In genomic region chr10:71259815-71260501, GRCh38 we compare ENCODE assay signal across 12 cellular contexts. TPM values are rescaled to one million over a fixed set of nuclear protein-coding genes. Genes with fewer than 3 reads are reported as not detected.
DNase-seq lines count a peak whose midpoint lies in the region; ATAC-seq and TF ChIP-seq lines count a peak whose summit lies in the region.
"Had no signal": no experiment of that assay in that cellular context is flagged by ENCODE, and none has a peak within 500 bp of the region (broad histone marks: within the 10 kb centered on the region; RNA-seq: fewer than 3 reads in every experiment).

No MANE protein-coding gene starts in this region.

- H3K4ac ChIP-seq in H9 (ENCODE audit: low read depth, low read length): no peak overlapping the region

- no peak overlapping the region for H2BK12ac ChIP-seq in H9 (ENCODE audit: insufficient read length, low read depth, low read length)

- H2BK20ac ChIP-seq in H9 (ENCODE audit: low read depth, low read length, poor library complexity, severe bottlenecking): no peak overlapping the region

- in situ Hi-C loops in astrocyte of the spinal cord (cut with HindIII; ENCODE audit: low sequenced_read_pairs): no loop called here

- H3K14ac ChIP-seq in H9 (ENCODE audit: insufficient read depth, low read length): no peak overlapping the region

- no peak overlapping the region for H3K23ac ChIP-seq in H9 (ENCODE audit: insufficient read length, low read depth, low read length)

- H4K91ac ChIP-seq in H9 (ENCODE audit: insufficient read length, low read depth, low read length): no peak overlapping the region

- no peaks in the 10 kb centered on the region for H3K36me3 ChIP-seq in left ventricle myocardium inferior

- H3K23me2 ChIP-seq in H9 (ENCODE audit: insufficient read length, low read depth, low read length, poor library complexity, severe bottlenecking): no peaks in the 10 kb centered on the region

- no peak overlapping the region for H2AK5ac ChIP-seq in H9 (ENCODE audit: insufficient read length, low read length)

- H3T11ph ChIP-seq in H9 (ENCODE audit: low read length): no peak overlapping the region

- H3K27ac ChIP-seq in H9 (ENCODE audit: insufficient read length, low read depth, low read length): no peak overlapping the region
- H3K27ac ChIP-seq in left ventricle myocardium inferior (replicated peaks): peak overlapping the region; percentile 80
- H3K27ac ChIP-seq in skin epidermis: peak overlapping the region in 13 of 21 experiments; percentile 0 to 63 (median 20)
- H3K27ac ChIP-seq: parathyroid adenoma had no signal

- peaks cover 4% of the 10 kb centered on the region for H3K27me3 Mint-ChIP-seq in H9 (ENCODE audit: low read depth)

- H3K27me3 ChIP-seq in H9 (ENCODE audit: insufficient read depth, low read length) (no peaks in the 10 kb centered on the region), left ventricle myocardium inferior (ENCODE audit: low read depth) (no peaks in the 10 kb centered on the region)

- DNase-seq in H9 (no peak), astrocyte of the spinal cord (ENCODE audit: low read depth, low spot score) (no peak), left ventricle myocardium inferior (no peak), activated gamma-delta T cell (lab: John Stamatoyannopoulos, UW) (no peak)
- DNase-seq: activated gamma-delta T cell treated with Interleukin-2 at 50 U/mL for 16 hours, SIG-M5 had no signal

- H3K4me1 Mint-ChIP-seq in H9: peaks cover 58 to 63% of the 10 kb centered on the region in 2 experiments

- H3K56ac ChIP-seq in H9 (ENCODE audit: insufficient read length, low read depth, low read length): no peak overlapping the region

- no peaks in the 10 kb centered on the region; a peak in 2 of 7 replicates for H3K36me3 Mint-ChIP-seq in H9 (ENCODE audit: insufficient read depth in 1 of 3, low read depth in 3 of 3)

- intact Hi-C loops in left ventricle myocardium inferior (cut with micrococcal nuclease): no loop called here

- no peaks in the 10 kb centered on the region for H4K20me1 ChIP-seq in H9 (ENCODE audit: control insufficient read depth, insufficient read depth, insufficient read length)

- H2AFZ ChIP-seq in H9 (ENCODE audit: low read length): no peak overlapping the region
- H2AFZ ChIP-seq: parathyroid adenoma had no signal

- H3K27ac Mint-ChIP-seq in H9: 0 out of 7 replicates have a peak overlapping the region, but pooled peaks of 1 of the 3 experiments have one; percentile 64

- no peak overlapping the region for H2BK15ac ChIP-seq in H9 (ENCODE audit: low read depth, low read length)

- no peaks in the 10 kb centered on the region for H3K79me1 ChIP-seq in H9 (ENCODE audit: insufficient read depth, low read depth, low read length, poor library complexity, severe bottlenecking)

- H3K18ac ChIP-seq in H9 (ENCODE audit: insufficient read length, low read depth, low read length): no peak overlapping the region

- ATAC-seq in HG03521 (IDR thresholded peaks at IDR 0.05; ENCODE audit: unreplicated experiment) (no peak), HG02623 (IDR thresholded peaks at IDR 0.05; ENCODE audit: unreplicated experiment) (no peak), HG03097 (IDR thresholded peaks at IDR 0.05; ENCODE audit: low FRiP score, unreplicated experiment) (no peak)
- ATAC-seq: HepG2 had no signal

- H4K8ac ChIP-seq in H9 (replicated peaks; ENCODE audit: insufficient read length, low read depth, low read length): no peak overlapping the region

- H4K5ac ChIP-seq in H9 (ENCODE audit: insufficient read length, low read depth, low read length): no peak overlapping the region

- H3K9ac ChIP-seq in H9 (ENCODE audit: extremely low read depth, insufficient read length, low read length): no peak overlapping the region
- H3K9ac ChIP-seq: parathyroid adenoma had no signal

- TF ChIP-seq CTCF in H9 (conservative IDR thresholded peaks at IDR 0.05) (peak; percentile 11; the same call in 1 of the 3 replicates), astrocyte of the spinal cord (IDR thresholded peaks at IDR 0.05; ENCODE audit: low read depth, low read length) (peak; percentile 18), left ventricle myocardium inferior (IDR thresholded peaks at IDR 0.05; ENCODE audit: borderline replicate concordance) (peak; percentile 34)

- no peak overlapping the region for H3K4me2 ChIP-seq in H9 (ENCODE audit: insufficient read depth, insufficient read length, low read length)

- H3K4me3 ChIP-seq in astrocyte of the spinal cord (ENCODE audit: low read depth, low read length) (no peak overlapping the region), left ventricle myocardium inferior (no peak overlapping the region), skin epidermis (no peak overlapping the region)

- H2BK120ac ChIP-seq in H9 (ENCODE audit: low read depth, low read length, poor library complexity, severe bottlenecking): no peak overlapping the region

- H3K4me1 ChIP-seq in H9 (ENCODE audit: insufficient read depth, low read length) (no peaks in the 10 kb centered on the region; the same call in 1 of the 2 replicates), left ventricle myocardium inferior (peaks cover 94% of the 10 kb centered on the region)
- H3K4me1 ChIP-seq: parathyroid adenoma had no signal

- H3K4me3 Mint-ChIP-seq in H9: no peak overlapping the region

- no CpG with 5 or more reads among the region's 13 CpGs for WGBS in H9 (ENCODE audit: extremely low coverage, insufficient read length, low lambda C conversion rate)

- H3K9me3 Mint-ChIP-seq in H9: no peaks in the 10 kb centered on the region; a peak in 1 of 5 replicates

- H2BK5ac ChIP-seq in H9 (ENCODE audit: insufficient read length, low read length): no peak overlapping the region

- H3K9me3 ChIP-seq in H9 (ENCODE audit: control insufficient read depth, low read depth, low read length): no peaks in the 10 kb centered on the region
- H3K9me3 ChIP-seq in left ventricle myocardium inferior (replicated peaks): no peaks in the 10 kb centered on the region

- H3K79me2 ChIP-seq in H9 (ENCODE audit: insufficient read depth, low read length): no peaks in the 10 kb centered on the region
- H3K79me2 ChIP-seq: parathyroid adenoma had no signal

RNA-seq across cellular contexts. Expression of gene UNC5B, which starts 47.6 kb away (rescaled TPM):
- 28.4 and 29.7 TPM in 2 replicates for total RNA-seq in H9 (2021)
- total RNA-seq in left ventricle myocardium inferior: 15.6 TPM

RNA-seq across cellular contexts. Expression of gene SLC29A3, which starts 59.1 kb away (rescaled TPM):
- total RNA-seq in H9 (2021): 9.2 and 10.2 TPM in 2 replicates
- 1.7 TPM for total RNA-seq in left ventricle myocardium inferior
